In genomic region chr1:42937141-42937696, GRCh38 we compare ENCODE assay signal across 9 cellular contexts. TPM values are rescaled to one million over a fixed set of nuclear protein-coding genes. Genes with fewer than 3 reads are reported as not detected.
A peak's percentile ranks its signal among the peaks of the same experiment; 100 is the strongest.
DNase-seq lines count a peak whose midpoint lies in the region; ATAC-seq, FAIRE-seq and TF ChIP-seq lines count a peak whose summit lies in the region.
"Had no signal": no experiment of that assay in that cellular context is flagged by ENCODE, and none has a peak within 500 bp of the region (broad histone marks: within the 10 kb centered on the region; RNA-seq: fewer than 3 reads in every experiment).

No MANE protein-coding gene starts in this region.

- peaks cover 34% of the 10 kb centered on the region for H3K9me1 ChIP-seq in K562 (ENCODE audit: control insufficient read depth, insufficient read depth, low read length)

- peaks cover 99% of the 10 kb centered on the region for H3K4me1 ChIP-seq in BLaER1
- peaks cover 94% of the 10 kb centered on the region for H3K4me1 ChIP-seq in Karpas-422 (ENCODE audit: low read length)
- H3K4me1 ChIP-seq in K562 (replicated peaks in 1 of 2; ENCODE audit: control insufficient read depth in 2 of 2, insufficient read depth in 2 of 2, low read length in 2 of 2) = peaks cover 96% of the 10 kb centered on the region in 2 experiments
- H3K4me1 ChIP-seq in naive thymus-derived CD4-positive, alpha-beta T cell (ENCODE audit: control insufficient read depth in 2 of 2, insufficient read depth in 2 of 2, low read length in 2 of 2) = peaks cover 82 to 95% of the 10 kb centered on the region in 2 donors

- in situ Hi-C loops in K562 (cut with MboI) = no loop called here

- H3K9ac ChIP-seq in BLaER1 = no peak overlapping the region
- peak overlapping the region; percentile 21; the same call in 1 of the 2 replicates for H3K9ac ChIP-seq in Karpas-422 (ENCODE audit: low read length)
- H3K9ac ChIP-seq in K562 (ENCODE audit: insufficient read depth in 1 of 2, low read depth in 2 of 2, low read length in 2 of 2) = peak overlapping the region in 1 of 2 experiments; percentile 13; a peak in 2 of 4 replicates

- intact Hi-C loops in K562 (cut with micrococcal nuclease) = loop anchor here (10.0 kb wide), 1 partner anchor 252 kb away; the partner anchor contains the start of gene YBX1
- intact Hi-C loops in naive thymus-derived CD4-positive, alpha-beta T cell (cut with micrococcal nuclease) = no loop called here

- FAIRE-seq in K562 (lab: Jason Lieb, UNC) = no peak

- H3K79me2 ChIP-seq in Karpas-422 (ENCODE audit: low read length) (peaks cover 96% of the 10 kb centered on the region), K562 (ENCODE audit: control insufficient read depth, insufficient read depth, low read length) (peaks cover 100% of the 10 kb centered on the region)

- H3K4me3 ChIP-seq in BLaER1 (no peak overlapping the region), Karpas-422 (ENCODE audit: low read length) (no peak overlapping the region), K562 (no peak overlapping the region)
- H3K4me3 ChIP-seq in naive thymus-derived CD4-positive, alpha-beta T cell (ENCODE audit: low read length) = peak overlapping the region; percentile 16

- peaks cover 13 to 56% (median 28%) of the 10 kb centered on the region in 5 donors for H3K36me3 Mint-ChIP-seq in naive thymus-derived CD4-positive, alpha-beta T cell

- WGBS in K562 (ENCODE audit: insufficient coverage, low coverage, missing lambda C conversion rate) = 47% methylated on average over 6 of the region's 6 CpGs

- TF ChIP-seq CTCF in K562 (IDR thresholded peaks at IDR 0.05 in 2 of 3, conservative IDR thresholded peaks at IDR 0.05 in 1 of 3; ENCODE audit: insufficient read depth in 2 of 3, low read depth in 1 of 3, low read length in 3 of 3) = no peak

- peak overlapping the region in 7 of 10 donors; percentile 5 to 72 (median 32) for H3K4me3 Mint-ChIP-seq in naive thymus-derived CD4-positive, alpha-beta T cell

- no peaks in the 10 kb centered on the region for H3K9me3 Mint-ChIP-seq in naive thymus-derived CD4-positive, alpha-beta T cell

- peaks cover 87% of the 10 kb centered on the region for H3K36me3 ChIP-seq in BLaER1
- H3K36me3 ChIP-seq in Karpas-422 (ENCODE audit: insufficient read depth, low read length) = peaks cover 48% of the 10 kb centered on the region
- peaks cover 93% of the 10 kb centered on the region for H3K36me3 ChIP-seq in K562 (ENCODE audit: control insufficient read depth, insufficient read depth, low read length)
- peaks cover 6 to 45% (median 8%) of the 10 kb centered on the region in 3 experiments for H3K36me3 ChIP-seq in naive thymus-derived CD4-positive, alpha-beta T cell (ENCODE audit: control insufficient read depth in 2 of 3, insufficient read depth in 3 of 3, low read length in 3 of 3)

- H3K9me3 ChIP-seq in BLaER1 (no peaks in the 10 kb centered on the region), Karpas-422 (ENCODE audit: low read length) (no peaks in the 10 kb centered on the region), K562 (replicated peaks; ENCODE audit: control insufficient read depth, insufficient read depth, low read depth, low read length) (no peaks in the 10 kb centered on the region)
- H3K9me3 ChIP-seq in naive thymus-derived CD4-positive, alpha-beta T cell (ENCODE audit: control insufficient read depth in 2 of 3, low read length in 3 of 3) = no peaks in the 10 kb centered on the region

- H2AFZ ChIP-seq in Karpas-422 (ENCODE audit: low read length) (no peak overlapping the region), K562 (ENCODE audit: low read depth, low read length) (no peak overlapping the region)

- H3K27me3 Mint-ChIP-seq in naive thymus-derived CD4-positive, alpha-beta T cell = no peaks in the 10 kb centered on the region

- H3K27me3 ChIP-seq in BLaER1 (no peaks in the 10 kb centered on the region), Karpas-422 (ENCODE audit: low read length) (no peaks in the 10 kb centered on the region), K562 (ENCODE audit: control insufficient read depth in 2 of 2, insufficient read depth in 2 of 2, low read length in 2 of 2) (no peaks in the 10 kb centered on the region)
- no peaks in the 10 kb centered on the region for H3K27me3 ChIP-seq in naive thymus-derived CD4-positive, alpha-beta T cell (ENCODE audit: control insufficient read depth in 2 of 2, insufficient read depth in 2 of 2, low read length in 2 of 2)

- H3K27ac ChIP-seq in BLaER1 (no peak overlapping the region; the same call in 1 of the 2 replicates), Karpas-422 (ENCODE audit: low read length) (peak overlapping the region; percentile 52), K562 (ENCODE audit: extremely low read depth, low read depth, low read length) (peak overlapping the region; percentile 74)
- peak overlapping the region; percentile 48 for H3K27ac ChIP-seq in naive thymus-derived CD4-positive, alpha-beta T cell (ENCODE audit: low read depth, low read length)

- peaks cover 79 to 99% (median 94%) of the 10 kb centered on the region in 7 donors for H3K4me1 Mint-ChIP-seq in naive thymus-derived CD4-positive, alpha-beta T cell

- CTCF ChIA-PET in K562 (lab: Yijun Ruan, JAX; ENCODE audit: low intra/inter-chr PET ratio) = no interaction called here
- CTCF ChIA-PET in naive thymus-derived CD4-positive, alpha-beta T cell (lab: Charles Lee) = no interaction called here

- no peaks in the 10 kb centered on the region for H3K9me2 ChIP-seq in Karpas-422 (replicated peaks; ENCODE audit: insufficient read depth, low read length)

- no peak for TF ChIP-seq EP300 in K562 (IDR thresholded peaks at IDR 0.05; ENCODE audit: low read length)

- no TSS peak for BruUV-seq in K562 (replicated peaks; lab: Mats Ljungman, UMichigan)

- H3K27ac Mint-ChIP-seq in naive thymus-derived CD4-positive, alpha-beta T cell = peak overlapping the region; percentile 26 to 98 (median 90)

- peaks cover 98% of the 10 kb centered on the region for H4K20me1 ChIP-seq in BLaER1
- H4K20me1 ChIP-seq in Karpas-422 (ENCODE audit: insufficient read depth, low read depth, low read length) = peaks cover 64% of the 10 kb centered on the region
- peaks cover 59% of the 10 kb centered on the region for H4K20me1 ChIP-seq in K562 (replicated peaks; ENCODE audit: control insufficient read depth, insufficient read depth, low read length)

- no peak for DNase-seq in Karpas-422
- peak in 1 of 4 experiments; percentile 49 for DNase-seq in K562 (ENCODE audit: extremely low read depth in 1 of 4, low spot score in 3 of 4)
- no peak for DNase-seq in naive thymus-derived CD4-positive, alpha-beta T cell
- DNase-seq in NCI-H2029 treated with DMSO at 0.1 percent for 48 hours (lab: John Stamatoyannopoulos, UW) = no peak
- DNase-seq in activated gamma-delta T cell (lab: John Stamatoyannopoulos, UW) = no peak
- DNase-seq in RPMI8226 = no peak
- DNase-seq: NCI-H1092 treated with DMSO at 0.1 percent for 48 hours had no signal

- POLR2A ChIA-PET in K562 (lab: Yijun Ruan, JAX) = interaction anchor here (0.7 to 4.1 kb wide), 12 partner anchors 11 to 518 kb away, joined by 3 to 47 read pairs (median 4); partner anchors contain the start of gene ZNF691
- POLR2A ChIA-PET in naive thymus-derived CD4-positive, alpha-beta T cell (lab: Charles Lee) = interaction anchor here (1.2 to 4.3 kb wide), 2 partner anchors 15 to 20 kb away, joined by 3 to 41 read pairs; no protein-coding TSS in a partner anchor

- H3K4me2 ChIP-seq in BLaER1 (peak overlapping the region; percentile 90), Karpas-422 (ENCODE audit: low read depth, low read length, poor library complexity, severe bottlenecking) (peak overlapping the region; percentile 12), K562 (ENCODE audit: insufficient read depth, low read length) (peak overlapping the region; percentile 66)

- no peak for TF ChIP-seq RAD21 in K562 (CRISPR knock-in tag; conservative IDR thresholded peaks at IDR 0.05 in 1 of 2, IDR thresholded peaks at IDR 0.05 in 1 of 2)

- ATAC-seq in K562 (peak; percentile 0; the same call in 1 of the 3 replicates), GM21447 (IDR thresholded peaks at IDR 0.05; ENCODE audit: unreplicated experiment) (no peak)
- peak; percentile 52 for ATAC-seq in naive thymus-derived CD4-positive, alpha-beta T cell

- no peak for TF ChIP-seq POLR2A in K562 (conservative IDR thresholded peaks at IDR 0.05)

TF ChIP-seq in K562, 482 proteins besides CTCF, POLR2A, EP300 and RAD21 (continues in another document):
- TF ChIP-seq ZNF766 (CRISPR knock-in tag; conservative IDR thresholded peaks at IDR 0.05) (0 out of 2 replicates have a peak, but pooled peaks have one; percentile 43), STAT5A (IDR thresholded peaks at IDR 0.05; ENCODE audit: borderline replicate concordance, low read length) (no peak), SLC30A9 (CRISPR knock-in tag; IDR thresholded peaks at IDR 0.05) (no peak), DMBX1 (CRISPR knock-in tag; IDR thresholded peaks at IDR 0.05; ENCODE audit: borderline replicate concordance) (0 out of 2 replicates have a peak, but pooled peaks have one; percentile 17)

RNA-seq across cellular contexts. Expression of gene SLC2A1, which starts 21.4 kb away (rescaled TPM):
- 72.2 and 83.8 TPM in 2 replicates for total RNA-seq in Karpas-422 (2014; rRNA removed; shearing (Covaris generic); ENCODE audit: low replicate concordance)
- total RNA-seq in K562 (2011; cell fraction: chromatin; rRNA removed; ENCODE audit: low replicate concordance) = 278 and 566 TPM in 2 replicates
- 420 and 508 TPM in 2 replicates for total RNA-seq in K562 (2011; cell fraction: nucleolus; rRNA removed)
- total RNA-seq in K562 (2011; cell fraction: nucleoplasm; rRNA removed) = 435 and 495 TPM in 2 replicates
- total RNA-seq in K562 (2014; rRNA removed) = 93.1 and 145 TPM in 2 replicates
- total RNA-seq in K562 (2014; rRNA removed; fragmentation: Illumina TruSeq; extraction: Trizol) = 39.4 and 42.8 TPM in 2 replicates
- total RNA-seq in K562 (2015; rRNA removed; fragmentation: Illumina TruSeq; extraction: Trizol) = 34.9 and 37.4 TPM in 2 replicates
- 141 and 153 TPM in 2 replicates for total RNA-seq in K562 (2021)
- polyA plus RNA-seq in K562 (2011; rRNA removed) = 53.4 and 142 TPM in 2 replicates
- polyA plus RNA-seq in K562 (2011; cell fraction: cytosol; rRNA removed) = 95.7 and 144 TPM in 2 replicates
- polyA plus RNA-seq in K562 (2011; cell fraction: nucleus; rRNA removed) = 174 and 230 TPM in 2 replicates
- 54.8 and 81.2 TPM in 2 replicates for polyA plus RNA-seq in K562 (2012)
- 73.4 and 73.6 TPM in 2 replicates for polyA plus RNA-seq in K562 (2014; fragmentation: Illumina TruSeq; extraction: Trizol)
- 10 to 100 TPM; 12.6 to 22.9 TPM for polyA plus RNA-seq in K562 (2014; fragmentation: Nextera tagmentation; extraction: Ambion mirVana)
- polyA plus RNA-seq in K562 (2014; rRNA removed) = 48.0 and 52.8 TPM in 2 replicates
- polyA minus RNA-seq in K562 (2011; rRNA and poly(A)+ RNA removed) = 56.6 and 73.8 TPM in 2 replicates
- 98.1 and 111 TPM in 2 replicates for polyA minus RNA-seq in K562 (2011; cell fraction: cytosol; rRNA and poly(A)+ RNA removed)
- 86.4 and 99.1 TPM in 2 replicates for polyA minus RNA-seq in K562 (2011; cell fraction: nucleus; rRNA and poly(A)+ RNA removed)
- total RNA-seq in naive thymus-derived CD4-positive, alpha-beta T cell = 100 to 1,000 TPM in 1 of 5 experiments, 10 to 100 TPM in 4; 43.6 to 123 (median 73.1) TPM
- polyA plus RNA-seq in naive thymus-derived CD4-positive, alpha-beta T cell = 10 to 100 TPM; 16.6 to 18.6 TPM

Comparison
In these comparisons a context has a peak if more than half of its experiments do, and no peak if none do; other contexts are left out.
1. H3K4me2 ChIP-seq: peak in every context shown above with its lines; median percentile 90 in BLaER1; 66 in K562; 12 in Karpas-422.